In the genomic region with DNA sequence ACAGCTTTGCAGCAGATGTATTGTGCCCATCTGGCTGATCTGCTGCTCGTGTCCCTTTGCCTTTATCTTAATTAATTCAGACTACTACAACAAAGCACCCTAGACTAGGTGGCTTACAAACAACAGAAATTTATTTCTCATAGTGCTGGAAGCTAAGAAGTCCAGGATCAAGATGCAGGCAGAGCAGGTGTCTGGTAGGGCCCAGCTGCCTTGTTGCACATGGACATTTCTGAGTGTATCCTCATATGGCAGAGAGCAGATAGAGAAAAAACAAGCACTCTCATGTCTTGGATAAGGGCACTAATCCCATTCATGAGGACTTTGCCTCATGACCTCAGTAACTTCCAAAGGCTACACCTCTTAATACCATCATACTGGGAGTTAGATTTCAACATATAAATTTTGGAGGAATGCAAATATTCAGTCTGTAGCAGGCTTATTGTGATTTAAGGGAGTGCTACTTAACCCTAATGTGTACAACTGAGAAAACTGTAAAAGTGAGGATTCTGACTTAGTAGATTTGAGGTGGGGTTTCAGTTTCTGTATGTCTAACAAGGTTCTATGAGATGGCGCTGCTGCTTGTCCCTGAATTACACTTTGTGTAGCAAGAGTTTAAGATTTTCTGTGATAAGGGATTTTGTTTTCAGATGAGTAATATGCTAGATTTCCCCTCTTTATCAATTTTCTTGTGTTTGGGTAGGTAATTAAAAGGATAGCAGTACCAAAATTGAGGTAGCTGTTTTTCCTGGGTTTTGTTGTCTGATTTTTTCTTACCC, we compare ENCODE assay signal across 27 cellular contexts.
DNase-seq lines count a peak whose midpoint lies in the region; ATAC-seq and TF ChIP-seq lines count a peak whose summit lies in the region.
"Had no signal": no experiment of that assay in that cellular context is flagged by ENCODE, and none has a peak within 500 bp of the region (broad histone marks: within the 10 kb centered on the region; RNA-seq: fewer than 3 reads in every experiment).

No MANE protein-coding gene starts in this region.

- H3K4me3 ChIP-seq in body of pancreas: no peak overlapping the region
- H3K4me3 ChIP-seq: breast epithelium, hepatocyte, Peyer's patch, prostate gland, SJSA1 had no signal

- peaks cover 4% of the 10 kb centered on the region for H3K36me3 Mint-ChIP-seq in brain
- H3K36me3 Mint-ChIP-seq: CD8-positive, alpha-beta T cell had no signal

- H3K36me3 ChIP-seq in body of pancreas (replicated peaks in 1 of 2; ENCODE audit: insufficient read depth in 1 of 2, low read depth in 2 of 2): no peaks in the 10 kb centered on the region
- H3K36me3 ChIP-seq: breast epithelium, Peyer's patch, prostate gland, SJSA1 had no signal

- H3K9me3 ChIP-seq in body of pancreas: no peaks in the 10 kb centered on the region
- H3K9me3 ChIP-seq: breast epithelium, Peyer's patch, prostate gland, SJSA1 had no signal

- H3K4me1 Mint-ChIP-seq in brain: peaks cover 12% of the 10 kb centered on the region

- no peaks in the 10 kb centered on the region for H3K27me3 ChIP-seq in body of pancreas
- H3K27me3 ChIP-seq: breast epithelium, foreskin keratinocyte, hepatocyte, Peyer's patch, SJSA1 had no signal

- intact Hi-C loops in body of pancreas (cut with DNase I): no loop called here

- H3K4me1 ChIP-seq in body of pancreas: no peaks in the 10 kb centered on the region
- H3K4me1 ChIP-seq: breast epithelium, foreskin keratinocyte, Peyer's patch, prostate gland, SJSA1 had no signal

- peak overlapping the region in 3 of 5 experiments; percentile 60 to 70 (median 69) for H3K27ac Mint-ChIP-seq in brain
- H3K27ac Mint-ChIP-seq: CD8-positive, alpha-beta T cell had no signal

- H3K9me3 Mint-ChIP-seq in brain: peaks cover 0 to 16% (median 3%) of the 10 kb centered on the region in 5 experiments

- peak; percentile 63 for ATAC-seq in GM18867 (IDR thresholded peaks at IDR 0.05; ENCODE audit: unreplicated experiment)
- no peak for ATAC-seq in GM21423 (IDR thresholded peaks at IDR 0.05; ENCODE audit: unreplicated experiment)
- ATAC-seq in body of pancreas: no peak
- ATAC-seq: CD8-positive, alpha-beta T cell; foreskin keratinocyte; left colon had no signal

- WGBS in body of pancreas, 2 donors: 39 to 68% methylated on average over 2 of the region's 2 CpGs

- TF ChIP-seq POLR2A in body of pancreas (IDR thresholded peaks at IDR 0.05): no peak

- no peak overlapping the region for H3K4me3 Mint-ChIP-seq in brain
- H3K4me3 Mint-ChIP-seq: CD8-positive, alpha-beta T cell had no signal

- H3K27me3 Mint-ChIP-seq in brain: peaks cover 2% of the 10 kb centered on the region

- TF ChIP-seq CTCF in brain (conservative IDR thresholded peaks at IDR 0.05) (no peak), body of pancreas (IDR thresholded peaks at IDR 0.05) (no peak)

- DNase-seq in SHP77 (lab: John Stamatoyannopoulos, UW): peak; percentile 4 to 12
- DNase-seq in SHP77 treated with DMSO at 0.1 percent for 48 hours (lab: John Stamatoyannopoulos, UW): no peak
- DNase-seq in NCI-H82 (lab: John Stamatoyannopoulos, UW): peak; percentile 86
- DNase-seq in body of pancreas: no peak
- no peak for DNase-seq in NCI-H2196 treated with DMSO at 0.1 percent for 48 hours (lab: John Stamatoyannopoulos, UW; ENCODE audit: unreplicated experiment)
- DNase-seq: activated CD4-positive, alpha-beta T cell treated with anti-CD3 and anti-CD28 coated beads, Interleukin-2, amount 50 U/mL, for 4 hours; activated naive CD4-positive, alpha-beta T cell; activated T-cell treated with anti-CD3 and anti-CD28 coated beads, Interleukin-2, amount 50 U/mL, for 1 hour; AML-193; CD8-positive, alpha-beta T cell; effector CD8-positive, alpha-beta T cell; foreskin keratinocyte; GOT3; Kasumi-1; left colon; mesenchymal stem cell; NCI-H2029; NCI-H446 treated with DMSO at 0.1 percent for 48 hours; Peyer's patch; trophoblast cell had no signal

- H3K27ac ChIP-seq in body of pancreas: no peak overlapping the region
- H3K27ac ChIP-seq: breast epithelium, foreskin keratinocyte, hepatocyte, Peyer's patch, prostate gland, SJSA1 had no signal

Comparison
In these comparisons a context has a peak if more than half of its experiments do, and no peak if none do; other contexts are left out.
1. DNase-seq: peak in SHP77 (2 of 2) and NCI-H82 (single experiment); none in SHP77 treated with DMSO at 0.1 percent for 48 hours (single experiment), body of pancreas (0 of 4) and NCI-H2196 treated with DMSO at 0.1 percent for 48 hours (single experiment).